Comparison of ENCODE assay signal across 1 cellular context in genomic region chr6:111794716-111795452, GRCh38.
TF ChIP-seq lines count a peak whose summit lies in the region.

No MANE protein-coding gene starts in this region.

TF ChIP-seq in K562, 482 proteins besides CTCF, POLR2A, EP300 and RAD21 (continued from another document):
- TF ChIP-seq VEZF1 (CRISPR knock-in tag; IDR thresholded peaks at IDR 0.05) (0 out of 2 replicates have a peak, but pooled peaks have one; percentile 12), GTF2E2 (tag; IDR thresholded peaks at IDR 0.05) (peak; percentile 65; the same call in 1 of the 2 replicates), SRF (CRISPR knock-in tag; IDR thresholded peaks at IDR 0.05) (peak in 1 of 2 experiments; percentile 41; a peak in 1 of 4 replicates), ARID4B (CRISPR knock-in tag; IDR thresholded peaks at IDR 0.05) (no peak), UBTF (IDR thresholded peaks at IDR 0.05; ENCODE audit: borderline replicate concordance in 1 of 2, low read depth in 2 of 2, low read length in 2 of 2) (no peak), HMBOX1 (IDR thresholded peaks at IDR 0.05) (peak; percentile 38; the same call in 1 of the 2 replicates)
